8 cellular contexts compared by ENCODE assay signal in the genomic region with DNA sequence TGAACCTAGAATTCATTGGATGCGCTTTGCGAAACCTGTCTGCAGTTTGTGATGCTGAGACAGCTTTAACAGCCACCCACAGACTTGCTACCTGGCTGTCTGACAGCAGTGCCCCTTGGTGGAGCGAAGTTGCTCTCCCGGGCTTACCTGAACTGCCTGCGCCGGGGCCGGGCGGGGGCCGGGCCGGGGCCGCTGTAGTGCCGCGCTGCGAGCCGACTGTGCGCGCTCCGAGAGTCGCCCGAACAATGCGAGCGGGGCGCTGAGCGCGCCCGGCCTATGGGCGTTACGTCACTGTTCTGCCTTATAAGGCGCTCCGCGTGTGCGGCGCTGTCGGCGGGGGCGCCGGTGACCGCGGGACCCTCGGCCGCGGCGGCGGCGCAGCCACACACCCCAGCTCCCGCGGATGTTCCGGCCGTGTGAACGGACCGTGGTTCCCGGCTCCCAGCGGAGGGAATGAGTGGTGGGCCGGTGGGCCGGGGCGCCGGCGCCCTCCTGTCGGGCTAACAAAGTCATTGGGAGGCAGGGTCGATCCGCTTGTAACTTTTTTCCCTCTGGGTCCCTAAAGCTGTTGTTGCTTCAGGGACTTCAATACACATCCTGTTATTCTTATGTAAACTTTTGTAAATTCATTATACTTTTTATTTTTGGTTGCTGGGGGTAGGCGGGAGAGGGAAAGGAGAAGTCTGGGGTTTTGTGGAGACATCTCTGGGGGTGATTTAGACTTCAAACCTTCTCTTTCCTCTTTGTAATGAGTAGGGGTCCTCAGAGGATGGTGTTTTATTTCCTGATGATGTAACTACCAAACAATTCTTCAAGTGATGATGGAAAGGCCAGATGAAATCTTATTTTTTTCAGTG. TPM values are rescaled to one million over a fixed set of nuclear protein-coding genes. Genes with fewer than 3 reads are reported as not detected.
DNase-seq lines count a peak whose midpoint lies in the region; ATAC-seq lines count a peak whose summit lies in the region.

No MANE protein-coding gene starts in this region.

- H3K36me3 Mint-ChIP-seq in memory B cell, result no peaks in the 10 kb centered on the region

- H3K27ac ChIP-seq in effector memory CD4-positive, alpha-beta T cell (ENCODE audit: insufficient read depth, low read length, poor library complexity, severe bottlenecking), result no peak overlapping the region

- H3K4me3 ChIP-seq in effector memory CD4-positive, alpha-beta T cell (ENCODE audit: insufficient read depth, low read depth, low read length, poor library complexity, severe bottlenecking), result peak overlapping the region; percentile 51

- H3K4me1 Mint-ChIP-seq in memory B cell, result peaks cover 8% of the 10 kb centered on the region

- H3K4me1 ChIP-seq in effector memory CD4-positive, alpha-beta T cell (ENCODE audit: control insufficient read depth, insufficient read depth, low read length, poor library complexity, severe bottlenecking), result no peaks in the 10 kb centered on the region

- H3K9me3 ChIP-seq in effector memory CD4-positive, alpha-beta T cell (ENCODE audit: control insufficient read depth, low read length), result no peaks in the 10 kb centered on the region

- H3K36me3 ChIP-seq in effector memory CD4-positive, alpha-beta T cell (ENCODE audit: control insufficient read depth, insufficient read depth, low read length), result no peaks in the 10 kb centered on the region

- no peaks in the 10 kb centered on the region for H3K9me3 Mint-ChIP-seq in memory B cell

- H3K4me3 Mint-ChIP-seq in memory B cell, result peak overlapping the region; percentile 81

- DNase-seq in NCI-H460 (ENCODE audit: extremely low read depth, low read depth) (peak; percentile 34), memory B cell (ENCODE audit: low spot score in 2 of 2) (peak; percentile 68), NCI-H345 treated with DMSO at 0.1 percent for 48 hours (lab: John Stamatoyannopoulos, UW; ENCODE audit: unreplicated experiment) (no peak)
- DNase-seq in activated CD8-positive, alpha-beta memory T cell treated with anti-CD3 and anti-CD28 coated beads for 24 hours, result peak; percentile 81
- DNase-seq in effector memory CD4-positive, alpha-beta T cell, result peak; percentile 29 to 57 (median 48)
- DNase-seq in stimulated activated CD4-positive, alpha-beta T cell treated with anti-CD3 and anti-CD28 coated beads, TNF-alpha, amount 100 ng/mL, for 48 hours (ENCODE audit: low read depth in 3 of 3), result peak; percentile 29 to 37 (median 37)

- H3K27me3 Mint-ChIP-seq in memory B cell, result no peaks in the 10 kb centered on the region

- no peaks in the 10 kb centered on the region for H3K27me3 ChIP-seq in effector memory CD4-positive, alpha-beta T cell (replicated peaks; ENCODE audit: control insufficient read depth, insufficient read depth, low read length, poor library complexity, severe bottlenecking)

- peak overlapping the region; percentile 93 for H3K27ac Mint-ChIP-seq in memory B cell

- ATAC-seq in GM18517 (IDR thresholded peaks at IDR 0.05; ENCODE audit: unreplicated experiment) (peak; percentile 85), HG02938 (IDR thresholded peaks at IDR 0.05; ENCODE audit: unreplicated experiment) (peak; percentile 80), memory B cell (ENCODE audit: low read depth) (peak; percentile 97)

RNA-seq across cellular contexts. Expression of gene CMSS1, which starts 58.5 kb away (rescaled TPM):
- 69.5 and 77.8 TPM in 2 replicates for total RNA-seq in NCI-H460 (2014; rRNA removed; shearing (Covaris generic))
- 21.7 and 25.9 TPM in 2 replicates for polyA plus RNA-seq in NCI-H460 (2014; cell fraction: nucleus; rRNA removed)
